In the genomic region with DNA sequence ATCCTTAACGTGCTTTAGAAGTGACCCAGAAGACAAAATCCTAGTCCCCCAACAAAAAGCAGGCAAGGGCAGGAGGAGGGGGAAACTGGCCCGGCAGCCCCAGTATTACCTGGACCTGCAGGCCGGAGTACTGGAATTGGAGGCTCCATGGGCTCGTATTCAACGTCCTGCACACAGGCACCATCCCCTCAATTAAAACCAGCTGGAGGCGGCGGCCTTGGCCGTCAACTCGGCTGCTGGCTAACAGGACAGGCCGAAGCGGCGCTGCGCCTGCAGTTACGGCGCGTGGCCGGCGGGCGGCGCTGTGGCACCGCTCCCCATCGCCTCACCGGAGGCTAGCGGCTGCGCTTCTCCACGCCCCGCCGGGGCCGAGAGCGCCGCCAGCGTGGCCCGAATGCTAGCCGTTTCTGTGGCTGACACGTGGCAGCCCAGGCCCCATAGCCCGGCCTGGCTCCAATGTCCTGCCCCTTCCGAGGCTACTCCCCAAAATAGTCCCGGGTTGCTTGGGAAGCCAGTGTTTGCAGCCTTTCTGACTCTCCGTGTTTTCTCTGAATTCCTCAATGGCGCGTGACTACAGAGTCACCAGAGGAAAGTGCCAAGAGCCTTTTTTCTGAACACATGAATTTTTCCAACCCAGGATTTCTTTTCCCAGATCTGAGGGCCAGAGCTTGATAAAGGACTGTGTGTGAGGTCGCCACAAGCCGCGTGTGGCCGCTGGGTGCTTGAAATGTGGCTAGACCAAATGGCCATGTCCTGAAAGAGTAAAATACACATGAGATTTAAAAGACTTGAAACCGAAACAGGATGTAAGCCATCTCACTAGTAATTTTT, we compare ENCODE assay signal across 1 cellular context.
TF ChIP-seq lines count a peak whose summit lies in the region.

No MANE protein-coding gene starts in this region.

TF ChIP-seq in K562, 482 proteins besides CTCF, POLR2A, EP300 and RAD21 (continued from another document and continues in another):
- TF ChIP-seq, protein P1, sequence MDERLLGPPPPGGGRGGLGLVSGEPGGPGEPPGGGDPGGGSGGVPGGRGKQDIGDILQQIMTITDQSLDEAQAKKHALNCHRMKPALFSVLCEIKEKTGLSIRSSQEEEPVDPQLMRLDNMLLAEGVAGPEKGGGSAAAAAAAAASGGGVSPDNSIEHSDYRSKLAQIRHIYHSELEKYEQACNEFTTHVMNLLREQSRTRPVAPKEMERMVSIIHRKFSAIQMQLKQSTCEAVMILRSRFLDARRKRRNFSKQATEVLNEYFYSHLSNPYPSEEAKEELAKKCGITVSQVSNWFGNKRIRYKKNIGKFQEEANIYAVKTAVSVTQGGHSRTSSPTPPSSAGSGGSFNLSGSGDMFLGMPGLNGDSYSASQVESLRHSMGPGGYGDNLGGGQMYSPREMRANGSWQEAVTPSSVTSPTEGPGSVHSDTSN (CRISPR knock-in tag; IDR thresholded peaks at IDR 0.05; ENCODE audit: low read depth), result no peak
- TF ChIP-seq, protein P1 (tag; conservative IDR thresholded peaks at IDR 0.05; ENCODE audit: low read depth), result no peak
- TF ChIP-seq ETS2 (tag; IDR thresholded peaks at IDR 0.05; ENCODE audit: borderline replicate concordance, poor library complexity, severe bottlenecking) (no peak), ZFP30 (CRISPR knock-in tag; IDR thresholded peaks at IDR 0.05; ENCODE audit: borderline replicate concordance) (no peak), ZNF140 (CRISPR knock-in tag; IDR thresholded peaks at IDR 0.05) (no peak), ZNF316 (IDR thresholded peaks at IDR 0.05) (no peak), NR1H2 (CRISPR knock-in tag; IDR thresholded peaks at IDR 0.05) (no peak), ZNF507 (tag; conservative IDR thresholded peaks at IDR 0.05) (no peak), NBN (IDR thresholded peaks at IDR 0.05; ENCODE audit: low read depth) (peak; percentile 81), FOSL1 (tag; conservative IDR thresholded peaks at IDR 0.05) (peak; percentile 61), BACH1 (tag; IDR thresholded peaks at IDR 0.05) (no peak), FOXM1 (IDR thresholded peaks at IDR 0.05; ENCODE audit: low read depth) (peak; percentile 56; the same call in 1 of the 2 replicates), FOXM1 (CRISPR knock-in tag; IDR thresholded peaks at IDR 0.05; ENCODE audit: low read depth) (peak; percentile 66; the same call in 1 of the 2 replicates), KAT2B (IDR thresholded peaks at IDR 0.05; ENCODE audit: low read depth, low read length) (no peak), PHF20 (IDR thresholded peaks at IDR 0.05; ENCODE audit: partially characterized antibody) (peak; percentile 43), ZNF133 (CRISPR knock-in tag; IDR thresholded peaks at IDR 0.05) (no peak), ZNF778 (CRISPR knock-in tag; IDR thresholded peaks at IDR 0.05) (no peak), RBFOX2 (IDR thresholded peaks at IDR 0.05; ENCODE audit: low read depth, low read length) (peak; percentile 89), ZNF3 (CRISPR knock-in tag; IDR thresholded peaks at IDR 0.05) (no peak), E2F3 (CRISPR knock-in tag; IDR thresholded peaks at IDR 0.05) (0 out of 2 replicates have a peak, but pooled peaks have one; percentile 16), KAT7 (CRISPR knock-in tag; IDR thresholded peaks at IDR 0.05; ENCODE audit: borderline replicate concordance) (peak; percentile 92; the same call in 1 of the 2 replicates), ZNF311 (CRISPR knock-in tag; IDR thresholded peaks at IDR 0.05) (no peak), JUNB (CRISPR knock-in tag; conservative IDR thresholded peaks at IDR 0.05) (no peak), ZNF584 (CRISPR knock-in tag; IDR thresholded peaks at IDR 0.05; ENCODE audit: low read depth) (0 out of 2 replicates have a peak, but pooled peaks have one; percentile 50), ZNF408 (CRISPR knock-in tag; IDR thresholded peaks at IDR 0.05; ENCODE audit: low read depth) (no peak), RHOXF2B (CRISPR knock-in tag; conservative IDR thresholded peaks at IDR 0.05) (no peak), ZNF174 (CRISPR knock-in tag; IDR thresholded peaks at IDR 0.05) (no peak), RAD51 (IDR thresholded peaks at IDR 0.05; ENCODE audit: borderline replicate concordance, low read depth) (peak; percentile 72; the same call in 1 of the 2 replicates), PHB (CRISPR knock-in tag; IDR thresholded peaks at IDR 0.05) (no peak), C11orf30 (IDR thresholded peaks at IDR 0.05; ENCODE audit: low read depth) (no peak; the same call in 1 of the 2 replicates), L3MBTL2 (IDR thresholded peaks at IDR 0.05) (peak; percentile 100), HDAC6 (IDR thresholded peaks at IDR 0.05; ENCODE audit: low read depth, low read length) (peak; percentile 50; the same call in 1 of the 2 replicates), ZNF79 (CRISPR knock-in tag; IDR thresholded peaks at IDR 0.05; ENCODE audit: low read depth) (peak; percentile 43; the same call in 1 of the 2 replicates), NR2F6 (CRISPR knock-in tag; IDR thresholded peaks at IDR 0.05) (no peak), POLR3A (IDR thresholded peaks at IDR 0.05; ENCODE audit: borderline replicate concordance, extremely low read depth, insufficient read depth, insufficient read length) (no peak), GABPA (tag; conservative IDR thresholded peaks at IDR 0.05; ENCODE audit: low read depth) (peak; percentile 64), ATF7 (IDR thresholded peaks at IDR 0.05) (peak; percentile 85), RBBP5 (IDR thresholded peaks at IDR 0.05; ENCODE audit: borderline replicate concordance, insufficient read depth, low read length, poor library complexity, severe bottlenecking) (peak; percentile 71), ELF1 (tag; IDR thresholded peaks at IDR 0.05) (no peak), SREBF1 (IDR thresholded peaks at IDR 0.05; ENCODE audit: borderline replicate concordance, low read depth, low read length) (no peak)
- TF ChIP-seq, protein P2, sequence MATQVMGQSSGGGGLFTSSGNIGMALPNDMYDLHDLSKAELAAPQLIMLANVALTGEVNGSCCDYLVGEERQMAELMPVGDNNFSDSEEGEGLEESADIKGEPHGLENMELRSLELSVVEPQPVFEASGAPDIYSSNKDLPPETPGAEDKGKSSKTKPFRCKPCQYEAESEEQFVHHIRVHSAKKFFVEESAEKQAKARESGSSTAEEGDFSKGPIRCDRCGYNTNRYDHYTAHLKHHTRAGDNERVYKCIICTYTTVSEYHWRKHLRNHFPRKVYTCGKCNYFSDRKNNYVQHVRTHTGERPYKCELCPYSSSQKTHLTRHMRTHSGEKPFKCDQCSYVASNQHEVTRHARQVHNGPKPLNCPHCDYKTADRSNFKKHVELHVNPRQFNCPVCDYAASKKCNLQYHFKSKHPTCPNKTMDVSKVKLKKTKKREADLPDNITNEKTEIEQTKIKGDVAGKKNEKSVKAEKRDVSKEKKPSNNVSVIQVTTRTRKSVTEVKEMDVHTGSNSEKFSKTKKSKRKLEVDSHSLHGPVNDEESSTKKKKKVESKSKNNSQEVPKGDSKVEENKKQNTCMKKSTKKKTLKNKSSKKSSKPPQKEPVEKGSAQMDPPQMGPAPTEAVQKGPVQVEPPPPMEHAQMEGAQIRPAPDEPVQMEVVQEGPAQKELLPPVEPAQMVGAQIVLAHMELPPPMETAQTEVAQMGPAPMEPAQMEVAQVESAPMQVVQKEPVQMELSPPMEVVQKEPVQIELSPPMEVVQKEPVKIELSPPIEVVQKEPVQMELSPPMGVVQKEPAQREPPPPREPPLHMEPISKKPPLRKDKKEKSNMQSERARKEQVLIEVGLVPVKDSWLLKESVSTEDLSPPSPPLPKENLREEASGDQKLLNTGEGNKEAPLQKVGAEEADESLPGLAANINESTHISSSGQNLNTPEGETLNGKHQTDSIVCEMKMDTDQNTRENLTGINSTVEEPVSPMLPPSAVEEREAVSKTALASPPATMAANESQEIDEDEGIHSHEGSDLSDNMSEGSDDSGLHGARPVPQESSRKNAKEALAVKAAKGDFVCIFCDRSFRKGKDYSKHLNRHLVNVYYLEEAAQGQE (CRISPR knock-in tag; IDR thresholded peaks at IDR 0.05; ENCODE audit: low read depth), result peak; percentile 68; the same call in 1 of the 2 replicates
- TF ChIP-seq, protein P3, sequence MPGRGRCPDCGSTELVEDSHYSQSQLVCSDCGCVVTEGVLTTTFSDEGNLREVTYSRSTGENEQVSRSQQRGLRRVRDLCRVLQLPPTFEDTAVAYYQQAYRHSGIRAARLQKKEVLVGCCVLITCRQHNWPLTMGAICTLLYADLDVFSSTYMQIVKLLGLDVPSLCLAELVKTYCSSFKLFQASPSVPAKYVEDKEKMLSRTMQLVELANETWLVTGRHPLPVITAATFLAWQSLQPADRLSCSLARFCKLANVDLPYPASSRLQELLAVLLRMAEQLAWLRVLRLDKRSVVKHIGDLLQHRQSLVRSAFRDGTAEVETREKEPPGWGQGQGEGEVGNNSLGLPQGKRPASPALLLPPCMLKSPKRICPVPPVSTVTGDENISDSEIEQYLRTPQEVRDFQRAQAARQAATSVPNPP (IDR thresholded peaks at IDR 0.05; ENCODE audit: borderline replicate concordance, insufficient read depth, insufficient read length), result no peak
- TF ChIP-seq, protein P4, sequence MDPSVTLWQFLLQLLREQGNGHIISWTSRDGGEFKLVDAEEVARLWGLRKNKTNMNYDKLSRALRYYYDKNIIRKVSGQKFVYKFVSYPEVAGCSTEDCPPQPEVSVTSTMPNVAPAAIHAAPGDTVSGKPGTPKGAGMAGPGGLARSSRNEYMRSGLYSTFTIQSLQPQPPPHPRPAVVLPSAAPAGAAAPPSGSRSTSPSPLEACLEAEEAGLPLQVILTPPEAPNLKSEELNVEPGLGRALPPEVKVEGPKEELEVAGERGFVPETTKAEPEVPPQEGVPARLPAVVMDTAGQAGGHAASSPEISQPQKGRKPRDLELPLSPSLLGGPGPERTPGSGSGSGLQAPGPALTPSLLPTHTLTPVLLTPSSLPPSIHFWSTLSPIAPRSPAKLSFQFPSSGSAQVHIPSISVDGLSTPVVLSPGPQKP (CRISPR knock-in tag; IDR thresholded peaks at IDR 0.05), result no peak
- TF ChIP-seq, protein P5, sequence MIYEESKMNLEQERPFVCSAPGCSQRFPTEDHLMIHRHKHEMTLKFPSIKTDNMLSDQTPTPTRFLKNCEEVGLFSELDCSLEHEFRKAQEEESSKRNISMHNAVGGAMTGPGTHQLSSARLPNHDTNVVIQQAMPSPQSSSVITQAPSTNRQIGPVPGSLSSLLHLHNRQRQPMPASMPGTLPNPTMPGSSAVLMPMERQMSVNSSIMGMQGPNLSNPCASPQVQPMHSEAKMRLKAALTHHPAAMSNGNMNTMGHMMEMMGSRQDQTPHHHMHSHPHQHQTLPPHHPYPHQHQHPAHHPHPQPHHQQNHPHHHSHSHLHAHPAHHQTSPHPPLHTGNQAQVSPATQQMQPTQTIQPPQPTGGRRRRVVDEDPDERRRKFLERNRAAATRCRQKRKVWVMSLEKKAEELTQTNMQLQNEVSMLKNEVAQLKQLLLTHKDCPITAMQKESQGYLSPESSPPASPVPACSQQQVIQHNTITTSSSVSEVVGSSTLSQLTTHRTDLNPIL (CRISPR knock-in tag; IDR thresholded peaks at IDR 0.05), result no peak
- TF ChIP-seq, protein P6, sequence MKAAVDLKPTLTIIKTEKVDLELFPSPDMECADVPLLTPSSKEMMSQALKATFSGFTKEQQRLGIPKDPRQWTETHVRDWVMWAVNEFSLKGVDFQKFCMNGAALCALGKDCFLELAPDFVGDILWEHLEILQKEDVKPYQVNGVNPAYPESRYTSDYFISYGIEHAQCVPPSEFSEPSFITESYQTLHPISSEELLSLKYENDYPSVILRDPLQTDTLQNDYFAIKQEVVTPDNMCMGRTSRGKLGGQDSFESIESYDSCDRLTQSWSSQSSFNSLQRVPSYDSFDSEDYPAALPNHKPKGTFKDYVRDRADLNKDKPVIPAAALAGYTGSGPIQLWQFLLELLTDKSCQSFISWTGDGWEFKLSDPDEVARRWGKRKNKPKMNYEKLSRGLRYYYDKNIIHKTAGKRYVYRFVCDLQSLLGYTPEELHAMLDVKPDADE (conservative IDR thresholded peaks at IDR 0.05; ENCODE audit: control insufficient read depth, low read depth, low read length), result peak; percentile 91
- TF ChIP-seq, protein P7, sequence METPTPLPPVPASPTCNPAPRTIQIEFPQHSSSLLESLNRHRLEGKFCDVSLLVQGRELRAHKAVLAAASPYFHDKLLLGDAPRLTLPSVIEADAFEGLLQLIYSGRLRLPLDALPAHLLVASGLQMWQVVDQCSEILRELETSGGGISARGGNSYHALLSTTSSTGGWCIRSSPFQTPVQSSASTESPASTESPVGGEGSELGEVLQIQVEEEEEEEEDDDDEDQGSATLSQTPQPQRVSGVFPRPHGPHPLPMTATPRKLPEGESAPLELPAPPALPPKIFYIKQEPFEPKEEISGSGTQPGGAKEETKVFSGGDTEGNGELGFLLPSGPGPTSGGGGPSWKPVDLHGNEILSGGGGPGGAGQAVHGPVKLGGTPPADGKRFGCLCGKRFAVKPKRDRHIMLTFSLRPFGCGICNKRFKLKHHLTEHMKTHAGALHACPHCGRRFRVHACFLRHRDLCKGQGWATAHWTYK (CRISPR knock-in tag; IDR thresholded peaks at IDR 0.05), result peak; percentile 100
